ENCODE assay signal across 1 cellular context in the genomic region with DNA sequence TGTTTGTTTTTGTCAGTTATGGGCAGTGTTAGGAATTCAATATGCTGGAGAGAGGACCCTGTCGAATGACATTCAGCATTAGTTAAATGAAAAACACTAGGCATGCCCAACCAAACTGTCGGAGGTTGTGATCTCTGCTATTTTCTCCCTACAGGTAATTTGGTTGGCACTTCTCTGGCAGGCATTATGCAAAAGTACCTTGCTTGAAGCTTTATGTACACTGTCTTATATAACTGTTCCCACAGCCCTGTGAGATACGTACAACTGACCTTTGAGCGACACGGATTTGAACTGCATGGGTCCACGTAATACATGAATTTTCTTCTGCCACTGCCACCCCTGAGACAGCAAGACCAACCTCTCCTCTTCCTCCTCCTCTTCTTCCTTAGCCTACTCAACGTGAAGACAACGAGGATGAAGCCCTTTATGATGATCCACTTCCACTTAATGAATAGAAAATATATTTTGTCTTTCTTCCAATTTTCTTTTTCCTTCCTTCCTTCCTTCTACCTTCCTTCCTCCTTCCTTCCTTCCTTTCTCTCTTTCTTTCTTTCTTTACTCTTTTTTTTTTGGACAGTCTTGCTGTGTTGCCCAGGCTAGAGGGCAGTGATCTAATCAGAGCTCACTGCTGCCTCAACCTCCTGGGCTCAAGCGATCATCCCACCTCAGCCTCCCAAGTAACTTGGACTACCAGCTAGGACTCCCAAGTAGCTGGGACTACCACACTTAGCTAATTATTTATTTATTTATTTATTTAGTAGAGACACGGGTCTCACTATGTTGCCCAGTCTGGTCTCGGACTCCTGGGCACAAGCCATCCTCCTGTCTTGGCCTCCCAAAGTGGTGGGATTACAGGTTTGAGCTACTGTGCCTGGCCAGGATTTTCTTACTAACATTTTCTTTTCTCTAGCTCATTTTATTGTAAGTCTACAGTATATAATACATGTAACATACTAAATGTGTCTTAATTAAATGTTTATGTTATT.
A peak's percentile ranks its signal among the peaks of the same experiment; 100 is the strongest.
TF ChIP-seq lines count a peak whose summit lies in the region.

No MANE protein-coding gene starts in this region.

TF ChIP-seq in HepG2, 621 proteins besides CTCF, POLR2A, EP300 and RAD21 (continued from another document and continues in another):
- TF ChIP-seq NCOR1 (IDR thresholded peaks at IDR 0.05; ENCODE audit: borderline replicate concordance, low read length) = no peak; the same call in 1 of the 2 replicates
- TF ChIP-seq ZNF230 (CRISPR knock-in tag; IDR thresholded peaks at IDR 0.05) = 0 out of 2 replicates have a peak, but pooled peaks have one; percentile 34
- TF ChIP-seq ZNF501 (CRISPR knock-in tag; IDR thresholded peaks at IDR 0.05) = no peak
- TF ChIP-seq, protein P1, sequence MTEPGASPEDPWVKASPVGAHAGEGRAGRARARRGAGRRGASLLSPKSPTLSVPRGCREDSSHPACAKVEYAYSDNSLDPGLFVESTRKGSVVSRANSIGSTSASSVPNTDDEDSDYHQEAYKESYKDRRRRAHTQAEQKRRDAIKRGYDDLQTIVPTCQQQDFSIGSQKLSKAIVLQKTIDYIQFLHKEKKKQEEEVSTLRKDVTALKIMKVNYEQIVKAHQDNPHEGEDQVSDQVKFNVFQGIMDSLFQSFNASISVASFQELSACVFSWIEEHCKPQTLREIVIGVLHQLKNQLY (CRISPR knock-in tag; IDR thresholded peaks at IDR 0.05) = 0 out of 2 replicates have a peak, but pooled peaks have one; percentile 23
- TF ChIP-seq HOXA9 (CRISPR knock-in tag; IDR thresholded peaks at IDR 0.05; ENCODE audit: borderline replicate concordance) = no peak
- no peak for TF ChIP-seq JUND (CRISPR knock-in tag; IDR thresholded peaks at IDR 0.05)
- TF ChIP-seq SRSF4 (IDR thresholded peaks at IDR 0.05; ENCODE audit: low read depth, low read length, poor library complexity, severe bottlenecking) = no peak
- TF ChIP-seq TIGD3 (CRISPR knock-in tag; IDR thresholded peaks at IDR 0.05; ENCODE audit: borderline replicate concordance) = no peak
- TF ChIP-seq, protein P2, sequence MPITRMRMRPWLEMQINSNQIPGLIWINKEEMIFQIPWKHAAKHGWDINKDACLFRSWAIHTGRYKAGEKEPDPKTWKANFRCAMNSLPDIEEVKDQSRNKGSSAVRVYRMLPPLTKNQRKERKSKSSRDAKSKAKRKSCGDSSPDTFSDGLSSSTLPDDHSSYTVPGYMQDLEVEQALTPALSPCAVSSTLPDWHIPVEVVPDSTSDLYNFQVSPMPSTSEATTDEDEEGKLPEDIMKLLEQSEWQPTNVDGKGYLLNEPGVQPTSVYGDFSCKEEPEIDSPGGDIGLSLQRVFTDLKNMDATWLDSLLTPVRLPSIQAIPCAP (CRISPR knock-in tag; IDR thresholded peaks at IDR 0.05; ENCODE audit: low read depth) = no peak
- TF ChIP-seq ZNF670 (CRISPR knock-in tag; IDR thresholded peaks at IDR 0.05; ENCODE audit: borderline replicate concordance) = no peak
- TF ChIP-seq CREB1 (IDR thresholded peaks at IDR 0.05) = no peak; the same call in 1 of the 2 replicates
- peak; percentile 55; the same call in 1 of the 2 replicates for TF ChIP-seq CREB1 (CRISPR knock-in tag; IDR thresholded peaks at IDR 0.05)
- 0 out of 2 replicates have a peak, but pooled peaks have one; percentile 31 for TF ChIP-seq YEATS4 (CRISPR knock-in tag; IDR thresholded peaks at IDR 0.05; ENCODE audit: borderline replicate concordance)
- TF ChIP-seq CEBPB (IDR thresholded peaks at IDR 0.05; ENCODE audit: borderline replicate concordance, low read depth, low read length) = no peak
- TF ChIP-seq, protein P3, sequence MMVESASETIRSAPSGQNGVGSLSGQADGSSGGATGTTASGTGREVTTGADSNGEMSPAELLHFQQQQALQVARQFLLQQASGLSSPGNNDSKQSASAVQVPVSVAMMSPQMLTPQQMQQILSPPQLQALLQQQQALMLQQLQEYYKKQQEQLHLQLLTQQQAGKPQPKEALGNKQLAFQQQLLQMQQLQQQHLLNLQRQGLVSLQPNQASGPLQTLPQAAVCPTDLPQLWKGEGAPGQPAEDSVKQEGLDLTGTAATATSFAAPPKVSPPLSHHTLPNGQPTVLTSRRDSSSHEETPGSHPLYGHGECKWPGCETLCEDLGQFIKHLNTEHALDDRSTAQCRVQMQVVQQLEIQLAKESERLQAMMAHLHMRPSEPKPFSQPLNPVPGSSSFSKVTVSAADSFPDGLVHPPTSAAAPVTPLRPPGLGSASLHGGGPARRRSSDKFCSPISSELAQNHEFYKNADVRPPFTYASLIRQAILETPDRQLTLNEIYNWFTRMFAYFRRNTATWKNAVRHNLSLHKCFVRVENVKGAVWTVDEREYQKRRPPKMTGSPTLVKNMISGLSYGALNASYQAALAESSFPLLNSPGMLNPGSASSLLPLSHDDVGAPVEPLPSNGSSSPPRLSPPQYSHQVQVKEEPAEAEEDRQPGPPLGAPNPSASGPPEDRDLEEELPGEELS (CRISPR knock-in tag; IDR thresholded peaks at IDR 0.05) = peak; percentile 51
- no peak for TF ChIP-seq ATAD3A (CRISPR knock-in tag; IDR thresholded peaks at IDR 0.05)
- TF ChIP-seq ZNF275 (CRISPR knock-in tag; IDR thresholded peaks at IDR 0.05; ENCODE audit: borderline replicate concordance) = peak; percentile 63
- no peak for TF ChIP-seq ZNF746 (CRISPR knock-in tag; IDR thresholded peaks at IDR 0.05)
- peak; percentile 28; the same call in 1 of the 2 replicates for TF ChIP-seq GATAD1 (CRISPR knock-in tag; IDR thresholded peaks at IDR 0.05)
- no peak for TF ChIP-seq ZNF557 (CRISPR knock-in tag; IDR thresholded peaks at IDR 0.05)
- no peak for TF ChIP-seq NCOA5 (CRISPR knock-in tag; IDR thresholded peaks at IDR 0.05)
- TF ChIP-seq SMYD3 (CRISPR knock-in tag; IDR thresholded peaks at IDR 0.05) = no peak
- no peak for TF ChIP-seq ISX (CRISPR knock-in tag; conservative IDR thresholded peaks at IDR 0.05)
- no peak for TF ChIP-seq ARID2 (CRISPR knock-in tag; IDR thresholded peaks at IDR 0.05; ENCODE audit: borderline replicate concordance)
- TF ChIP-seq HMG20A (CRISPR knock-in tag; IDR thresholded peaks at IDR 0.05; ENCODE audit: borderline replicate concordance) = peak; percentile 76
- 0 out of 2 replicates have a peak, but pooled peaks have one; percentile 36 for TF ChIP-seq ZFX (CRISPR knock-in tag; IDR thresholded peaks at IDR 0.05; ENCODE audit: low read depth)
- TF ChIP-seq ZBTB10 (CRISPR knock-in tag; IDR thresholded peaks at IDR 0.05; ENCODE audit: borderline replicate concordance) = no peak
- no peak for TF ChIP-seq ZFYVE20 (CRISPR knock-in tag; IDR thresholded peaks at IDR 0.05; ENCODE audit: borderline replicate concordance, low read depth)
- TF ChIP-seq ZNF749 (CRISPR knock-in tag; IDR thresholded peaks at IDR 0.05; ENCODE audit: borderline replicate concordance) = no peak
- TF ChIP-seq ZNF879 (CRISPR knock-in tag; IDR thresholded peaks at IDR 0.05) = no peak
- TF ChIP-seq THAP8 (CRISPR knock-in tag; IDR thresholded peaks at IDR 0.05; ENCODE audit: borderline replicate concordance) = no peak
- TF ChIP-seq ZNF253 (CRISPR knock-in tag; IDR thresholded peaks at IDR 0.05; ENCODE audit: borderline replicate concordance) = no peak
- TF ChIP-seq, protein P4, sequence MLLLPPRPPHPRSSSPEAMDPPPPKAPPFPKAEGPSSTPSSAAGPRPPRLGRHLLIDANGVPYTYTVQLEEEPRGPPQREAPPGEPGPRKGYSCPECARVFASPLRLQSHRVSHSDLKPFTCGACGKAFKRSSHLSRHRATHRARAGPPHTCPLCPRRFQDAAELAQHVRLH (CRISPR knock-in tag; IDR thresholded peaks at IDR 0.05; ENCODE audit: borderline replicate concordance, low read depth) = 0 out of 2 replicates have a peak, but pooled peaks have one; percentile 44
- peak; percentile 50; the same call in 1 of the 2 replicates for TF ChIP-seq NR2C2 (CRISPR knock-in tag; IDR thresholded peaks at IDR 0.05; ENCODE audit: borderline replicate concordance)
- no peak for TF ChIP-seq MAFG (CRISPR knock-in tag; IDR thresholded peaks at IDR 0.05)
- TF ChIP-seq ZSCAN12 (CRISPR knock-in tag; IDR thresholded peaks at IDR 0.05) = no peak
- no peak for TF ChIP-seq ZNF3 (CRISPR knock-in tag; IDR thresholded peaks at IDR 0.05)
- TF ChIP-seq JDP2 (CRISPR knock-in tag; IDR thresholded peaks at IDR 0.05; ENCODE audit: borderline replicate concordance) = no peak
- TF ChIP-seq PTBP1 (IDR thresholded peaks at IDR 0.05; ENCODE audit: low read depth, low read length, poor library complexity, severe bottlenecking) = no peak
- no peak for TF ChIP-seq XBP1 (CRISPR knock-in tag; IDR thresholded peaks at IDR 0.05)
- no peak for TF ChIP-seq ZMYM2 (CRISPR knock-in tag; IDR thresholded peaks at IDR 0.05)
- TF ChIP-seq NAIF1 (CRISPR knock-in tag; IDR thresholded peaks at IDR 0.05; ENCODE audit: borderline replicate concordance) = no peak
- TF ChIP-seq ZNF34 (CRISPR knock-in tag; IDR thresholded peaks at IDR 0.05; ENCODE audit: borderline replicate concordance) = no peak
- TF ChIP-seq RFXANK (CRISPR knock-in tag; IDR thresholded peaks at IDR 0.05) = no peak; the same call in 1 of the 2 replicates
- TF ChIP-seq ZNF652 (CRISPR knock-in tag; IDR thresholded peaks at IDR 0.05; ENCODE audit: borderline replicate concordance, low read depth) = 0 out of 2 replicates have a peak, but pooled peaks have one; percentile 34
- no peak for TF ChIP-seq ZNF598 (CRISPR knock-in tag; IDR thresholded peaks at IDR 0.05; ENCODE audit: borderline replicate concordance)
- TF ChIP-seq SP1 (IDR thresholded peaks at IDR 0.05) = peak; percentile 30; the same call in 1 of the 2 replicates
- no peak for TF ChIP-seq SP1 (CRISPR knock-in tag; IDR thresholded peaks at IDR 0.05)
- TF ChIP-seq ZC3H4 (CRISPR knock-in tag; IDR thresholded peaks at IDR 0.05; ENCODE audit: borderline replicate concordance) = 0 out of 2 replicates have a peak, but pooled peaks have one; percentile 42
- TF ChIP-seq, protein P5, sequence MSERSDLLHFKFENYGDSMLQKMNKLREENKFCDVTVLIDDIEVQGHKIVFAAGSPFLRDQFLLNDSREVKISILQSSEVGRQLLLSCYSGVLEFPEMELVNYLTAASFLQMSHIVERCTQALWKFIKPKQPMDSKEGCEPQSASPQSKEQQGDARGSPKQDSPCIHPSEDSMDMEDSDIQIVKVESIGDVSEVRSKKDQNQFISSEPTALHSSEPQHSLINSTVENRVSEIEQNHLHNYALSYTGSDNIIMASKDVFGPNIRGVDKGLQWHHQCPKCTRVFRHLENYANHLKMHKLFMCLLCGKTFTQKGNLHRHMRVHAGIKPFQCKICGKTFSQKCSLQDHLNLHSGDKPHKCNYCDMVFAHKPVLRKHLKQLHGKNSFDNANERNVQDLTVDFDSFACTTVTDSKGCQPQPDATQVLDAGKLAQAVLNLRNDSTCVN (CRISPR knock-in tag; IDR thresholded peaks at IDR 0.05; ENCODE audit: borderline replicate concordance) = no peak
- TF ChIP-seq REXO4 (CRISPR knock-in tag; IDR thresholded peaks at IDR 0.05; ENCODE audit: borderline replicate concordance) = no peak
- TF ChIP-seq KLF9 (CRISPR knock-in tag; IDR thresholded peaks at IDR 0.05; ENCODE audit: low read depth) = no peak
- TF ChIP-seq PLRG1 (conservative IDR thresholded peaks at IDR 0.05) = no peak
- TF ChIP-seq NR2F2 (IDR thresholded peaks at IDR 0.05; ENCODE audit: borderline replicate concordance, low read depth) = no peak
- no peak for TF ChIP-seq FOXP1 (IDR thresholded peaks at IDR 0.05)
- peak; percentile 59; the same call in 1 of the 2 replicates for TF ChIP-seq FOXP1 (CRISPR knock-in tag; IDR thresholded peaks at IDR 0.05)
- no peak for TF ChIP-seq ZNF10 (CRISPR knock-in tag; IDR thresholded peaks at IDR 0.05; ENCODE audit: borderline replicate concordance, low read depth)
- TF ChIP-seq PAX8 (CRISPR knock-in tag; IDR thresholded peaks at IDR 0.05; ENCODE audit: borderline replicate concordance) = no peak
- TF ChIP-seq NCOA1 (CRISPR knock-in tag; IDR thresholded peaks at IDR 0.05) = no peak
- no peak for TF ChIP-seq REL (CRISPR knock-in tag; conservative IDR thresholded peaks at IDR 0.05)
- no peak for TF ChIP-seq MBD4 (IDR thresholded peaks at IDR 0.05; ENCODE audit: borderline replicate concordance, low read length)
